In the genomic region with DNA sequence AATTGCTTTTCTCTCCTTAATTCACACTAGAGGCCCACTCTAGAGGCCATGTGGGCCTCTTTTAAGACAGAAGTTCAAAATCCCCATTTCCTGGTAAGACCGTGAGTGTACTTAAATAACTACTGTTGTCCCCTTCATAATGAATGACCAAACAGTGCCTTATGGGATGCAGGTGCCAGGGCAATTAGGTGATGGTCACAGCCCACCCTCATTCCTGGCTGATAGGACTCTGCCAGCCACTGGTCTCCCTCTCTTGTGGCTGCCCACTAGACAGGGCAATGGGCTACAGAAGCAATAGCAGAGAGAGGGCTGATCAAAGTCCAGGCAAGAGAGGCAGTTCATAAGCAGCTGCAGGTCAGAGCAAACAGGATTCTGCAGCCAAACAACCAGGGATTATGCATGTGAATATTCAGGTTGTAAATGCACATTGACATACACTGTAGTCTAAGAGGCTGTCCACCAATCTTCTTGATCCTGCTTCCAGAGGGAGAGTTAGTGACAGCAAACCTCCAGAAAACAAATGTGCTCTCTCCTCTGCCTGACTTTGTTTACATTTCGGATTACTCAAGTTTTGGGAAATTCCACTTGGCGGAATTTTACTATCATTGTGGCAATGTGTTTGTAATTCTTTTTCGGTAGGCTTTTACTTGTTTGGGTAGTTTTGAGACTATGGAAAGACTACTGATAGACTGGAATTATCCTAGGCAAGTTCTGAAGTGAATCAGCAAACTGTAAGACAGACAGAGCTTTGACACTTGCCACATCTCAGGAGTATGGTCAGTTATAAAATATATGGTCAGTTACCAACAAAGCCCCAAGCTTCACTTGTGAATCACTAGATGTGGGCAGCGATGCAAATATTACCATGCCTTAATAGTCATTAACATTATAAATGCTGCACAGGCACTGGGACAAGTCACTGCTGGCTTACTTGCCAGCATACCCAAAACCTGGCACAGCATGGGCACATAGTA, we compare ENCODE assay signal across 1 cellular context.
TF ChIP-seq lines count a peak whose summit lies in the region.

No MANE protein-coding gene starts in this region.

TF ChIP-seq in HepG2, 621 proteins besides CTCF, POLR2A, EP300 and RAD21 (continued from another document and continues in another):
- TF ChIP-seq LRRFIP1 (CRISPR knock-in tag; conservative IDR thresholded peaks at IDR 0.05): no peak; the same call in 1 of the 2 replicates
- no peak for TF ChIP-seq SMAD9 (CRISPR knock-in tag; IDR thresholded peaks at IDR 0.05)
- peak; percentile 88 for TF ChIP-seq ZMYM4 (CRISPR knock-in tag; IDR thresholded peaks at IDR 0.05)
- peak; percentile 83 for TF ChIP-seq ZNF414 (CRISPR knock-in tag; IDR thresholded peaks at IDR 0.05)
- no peak for TF ChIP-seq TP53 (CRISPR knock-in tag; conservative IDR thresholded peaks at IDR 0.05)
- 0 out of 2 replicates have a peak, but pooled peaks have one; percentile 20 for TF ChIP-seq SRF (IDR thresholded peaks at IDR 0.05; ENCODE audit: low read depth, low read length)
- TF ChIP-seq TSC22D2 (CRISPR knock-in tag; IDR thresholded peaks at IDR 0.05; ENCODE audit: borderline replicate concordance): peak; percentile 77; the same call in 1 of the 2 replicates
- peak; percentile 61; the same call in 1 of the 2 replicates for TF ChIP-seq ZNF362 (CRISPR knock-in tag; IDR thresholded peaks at IDR 0.05; ENCODE audit: borderline replicate concordance)
- TF ChIP-seq ZNF530 (CRISPR knock-in tag; IDR thresholded peaks at IDR 0.05; ENCODE audit: low read depth): no peak
- TF ChIP-seq, protein P1, sequence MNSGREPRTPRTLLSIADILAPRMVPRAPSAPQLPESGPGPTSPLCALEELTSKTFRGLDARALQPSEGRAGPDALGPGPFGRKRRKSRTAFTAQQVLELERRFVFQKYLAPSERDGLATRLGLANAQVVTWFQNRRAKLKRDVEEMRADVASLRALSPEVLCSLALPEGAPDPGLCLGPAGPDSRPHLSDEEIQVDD (CRISPR knock-in tag; IDR thresholded peaks at IDR 0.05; ENCODE audit: borderline replicate concordance): no peak
- TF ChIP-seq, protein P2, sequence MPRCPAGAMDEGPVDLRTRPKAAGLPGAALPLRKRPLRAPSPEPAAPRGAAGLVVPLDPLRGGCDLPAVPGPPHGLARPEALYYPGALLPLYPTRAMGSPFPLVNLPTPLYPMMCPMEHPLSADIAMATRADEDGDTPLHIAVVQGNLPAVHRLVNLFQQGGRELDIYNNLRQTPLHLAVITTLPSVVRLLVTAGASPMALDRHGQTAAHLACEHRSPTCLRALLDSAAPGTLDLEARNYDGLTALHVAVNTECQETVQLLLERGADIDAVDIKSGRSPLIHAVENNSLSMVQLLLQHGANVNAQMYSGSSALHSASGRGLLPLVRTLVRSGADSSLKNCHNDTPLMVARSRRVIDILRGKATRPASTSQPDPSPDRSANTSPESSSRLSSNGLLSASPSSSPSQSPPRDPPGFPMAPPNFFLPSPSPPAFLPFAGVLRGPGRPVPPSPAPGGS (CRISPR knock-in tag; IDR thresholded peaks at IDR 0.05): 0 out of 2 replicates have a peak, but pooled peaks have one; percentile 43
- peak; percentile 75; the same call in 1 of the 2 replicates for TF ChIP-seq ZSCAN25 (CRISPR knock-in tag; IDR thresholded peaks at IDR 0.05)
- TF ChIP-seq MAF1 (CRISPR knock-in tag; IDR thresholded peaks at IDR 0.05; ENCODE audit: borderline replicate concordance): no peak
- TF ChIP-seq ZFP82 (CRISPR knock-in tag; IDR thresholded peaks at IDR 0.05; ENCODE audit: borderline replicate concordance): 0 out of 2 replicates have a peak, but pooled peaks have one; percentile 17
- peak; percentile 95 for TF ChIP-seq ZNF280D (CRISPR knock-in tag; IDR thresholded peaks at IDR 0.05)
- TF ChIP-seq, protein P3, sequence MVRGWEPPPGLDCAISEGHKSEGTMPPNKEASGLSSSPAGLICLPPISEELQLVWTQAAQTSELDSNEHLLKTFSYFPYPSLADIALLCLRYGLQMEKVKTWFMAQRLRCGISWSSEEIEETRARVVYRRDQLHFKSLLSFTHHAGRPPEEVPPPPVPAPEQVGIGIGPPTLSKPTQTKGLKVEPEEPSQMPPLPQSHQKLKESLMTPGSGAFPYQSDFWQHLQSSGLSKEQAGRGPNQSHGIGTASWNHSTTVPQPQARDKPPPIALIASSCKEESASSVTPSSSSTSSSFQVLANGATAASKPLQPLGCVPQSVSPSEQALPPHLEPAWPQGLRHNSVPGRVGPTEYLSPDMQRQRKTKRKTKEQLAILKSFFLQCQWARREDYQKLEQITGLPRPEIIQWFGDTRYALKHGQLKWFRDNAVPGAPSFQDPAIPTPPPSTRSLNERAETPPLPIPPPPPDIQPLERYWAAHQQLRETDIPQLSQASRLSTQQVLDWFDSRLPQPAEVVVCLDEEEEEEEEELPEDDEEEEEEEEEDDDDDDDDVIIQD (CRISPR knock-in tag; IDR thresholded peaks at IDR 0.05; ENCODE audit: low read depth): peak; percentile 86
- TF ChIP-seq, protein P4, sequence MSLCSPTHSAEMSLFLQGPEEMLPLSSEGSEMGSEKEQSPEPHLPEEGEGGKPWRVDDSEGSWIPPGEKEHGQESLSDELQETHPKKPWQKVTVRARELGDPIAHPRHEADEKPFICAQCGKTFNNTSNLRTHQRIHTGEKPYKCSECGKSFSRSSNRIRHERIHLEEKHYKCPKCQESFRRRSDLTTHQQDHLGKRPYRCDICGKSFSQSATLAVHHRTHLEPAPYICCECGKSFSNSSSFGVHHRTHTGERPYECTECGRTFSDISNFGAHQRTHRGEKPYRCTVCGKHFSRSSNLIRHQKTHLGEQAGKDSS (CRISPR knock-in tag; IDR thresholded peaks at IDR 0.05; ENCODE audit: borderline replicate concordance, low read depth): peak; percentile 87; the same call in 1 of the 2 replicates
- TF ChIP-seq, protein P5, sequence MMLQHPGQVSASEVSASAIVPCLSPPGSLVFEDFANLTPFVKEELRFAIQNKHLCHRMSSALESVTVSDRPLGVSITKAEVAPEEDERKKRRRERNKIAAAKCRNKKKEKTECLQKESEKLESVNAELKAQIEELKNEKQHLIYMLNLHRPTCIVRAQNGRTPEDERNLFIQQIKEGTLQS (CRISPR knock-in tag; IDR thresholded peaks at IDR 0.05): 0 out of 2 replicates have a peak, but pooled peaks have one; percentile 57
- TF ChIP-seq GPBP1L1 (CRISPR knock-in tag; IDR thresholded peaks at IDR 0.05): no peak
- TF ChIP-seq CREB3 (CRISPR knock-in tag; IDR thresholded peaks at IDR 0.05): no peak
- peak; percentile 82 for TF ChIP-seq AHR (CRISPR knock-in tag; IDR thresholded peaks at IDR 0.05)
- no peak for TF ChIP-seq ETS1 (CRISPR knock-in tag; IDR thresholded peaks at IDR 0.05)
- TF ChIP-seq POLR2AphosphoS5 (IDR thresholded peaks at IDR 0.05; ENCODE audit: low read depth, low read length): peak; percentile 80
- TF ChIP-seq TOE1 (CRISPR knock-in tag; IDR thresholded peaks at IDR 0.05): no peak
- TF ChIP-seq ZNF563 (CRISPR knock-in tag; IDR thresholded peaks at IDR 0.05): 0 out of 2 replicates have a peak, but pooled peaks have one; percentile 32
- TF ChIP-seq GFI1 (CRISPR knock-in tag; IDR thresholded peaks at IDR 0.05; ENCODE audit: borderline replicate concordance): 0 out of 2 replicates have a peak, but pooled peaks have one; percentile 56
- no peak for TF ChIP-seq ZNF720 (CRISPR knock-in tag; IDR thresholded peaks at IDR 0.05)
- peak; percentile 65 for TF ChIP-seq ZFX (CRISPR knock-in tag; IDR thresholded peaks at IDR 0.05; ENCODE audit: low read depth)
- peak; percentile 67; the same call in 1 of the 2 replicates for TF ChIP-seq ZNF205 (CRISPR knock-in tag; IDR thresholded peaks at IDR 0.05)
- TF ChIP-seq ZNF382 (CRISPR knock-in tag; IDR thresholded peaks at IDR 0.05; ENCODE audit: borderline replicate concordance): no peak
- no peak for TF ChIP-seq BHLHE40 (IDR thresholded peaks at IDR 0.05; ENCODE audit: low read length)
- TF ChIP-seq, protein P6, sequence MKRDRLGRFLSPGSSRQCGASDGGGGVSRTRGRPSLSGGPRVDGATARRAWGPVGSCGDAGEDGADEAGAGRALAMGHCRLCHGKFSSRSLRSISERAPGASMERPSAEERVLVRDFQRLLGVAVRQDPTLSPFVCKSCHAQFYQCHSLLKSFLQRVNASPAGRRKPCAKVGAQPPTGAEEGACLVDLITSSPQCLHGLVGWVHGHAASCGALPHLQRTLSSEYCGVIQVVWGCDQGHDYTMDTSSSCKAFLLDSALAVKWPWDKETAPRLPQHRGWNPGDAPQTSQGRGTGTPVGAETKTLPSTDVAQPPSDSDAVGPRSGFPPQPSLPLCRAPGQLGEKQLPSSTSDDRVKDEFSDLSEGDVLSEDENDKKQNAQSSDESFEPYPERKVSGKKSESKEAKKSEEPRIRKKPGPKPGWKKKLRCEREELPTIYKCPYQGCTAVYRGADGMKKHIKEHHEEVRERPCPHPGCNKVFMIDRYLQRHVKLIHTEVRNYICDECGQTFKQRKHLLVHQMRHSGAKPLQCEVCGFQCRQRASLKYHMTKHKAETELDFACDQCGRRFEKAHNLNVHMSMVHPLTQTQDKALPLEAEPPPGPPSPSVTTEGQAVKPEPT (CRISPR knock-in tag; IDR thresholded peaks at IDR 0.05; ENCODE audit: low read depth): 0 out of 2 replicates have a peak, but pooled peaks have one; percentile 37
- TF ChIP-seq ERF (CRISPR knock-in tag; IDR thresholded peaks at IDR 0.05): peak; percentile 87
- no peak for TF ChIP-seq ZNF17 (CRISPR knock-in tag; IDR thresholded peaks at IDR 0.05)
- TF ChIP-seq ZFP41 (CRISPR knock-in tag; IDR thresholded peaks at IDR 0.05; ENCODE audit: borderline replicate concordance): no peak
